16 cellular contexts compared by ENCODE assay signal in genomic region chr14:104897286-104898194, GRCh38. TPM values are rescaled to one million over a fixed set of nuclear protein-coding genes. Genes with fewer than 3 reads are reported as not detected.
DNase-seq lines count a peak whose midpoint lies in the region; ATAC-seq, FAIRE-seq and TF ChIP-seq lines count a peak whose summit lies in the region.
"Had no signal": no experiment of that assay in that cellular context is flagged by ENCODE, and none has a peak within 500 bp of the region (broad histone marks: within the 10 kb centered on the region; RNA-seq: fewer than 3 reads in every experiment).

No MANE protein-coding gene starts in this region.

- no peaks in the 10 kb centered on the region for H4K20me1 ChIP-seq in BLaER1
- peaks cover 1 to 2% of the 10 kb centered on the region in 2 experiments for H4K20me1 ChIP-seq in H1 (replicated peaks in 1 of 2; ENCODE audit: control insufficient read depth in 1 of 2, insufficient read depth in 2 of 2, low read length in 2 of 2)

- H2BK15ac ChIP-seq in H1 (ENCODE audit: low read length) (no peak overlapping the region), neuronal stem cell (ENCODE audit: low read length) (peak overlapping the region; percentile 26)

- H4K91ac ChIP-seq in H1 (replicated peaks; ENCODE audit: insufficient read length, low read length) (no peak overlapping the region), neuronal stem cell (ENCODE audit: low read depth, low read length, poor library complexity) (no peak overlapping the region)

- H2AFZ ChIP-seq in H1 (ENCODE audit: low read length), result no peak overlapping the region
- no peak overlapping the region for H2AFZ ChIP-seq in neuronal stem cell (ENCODE audit: low read length)

- TF ChIP-seq RAD21 in H1 (IDR thresholded peaks at IDR 0.05 in 1 of 2, conservative IDR thresholded peaks at IDR 0.05 in 1 of 2; ENCODE audit: low read depth in 2 of 2, low read length in 2 of 2), result no peak

- H3K36me3 ChIP-seq in BLaER1 (no peaks in the 10 kb centered on the region), H1 (ENCODE audit: control insufficient read depth in 2 of 4, insufficient read depth in 4 of 4, low read length in 3 of 4) (no peaks in the 10 kb centered on the region; a peak in 1 of 8 replicates), neuronal stem cell (replicated peaks in 1 of 2; ENCODE audit: control insufficient read depth in 2 of 2, insufficient read depth in 2 of 2, low read length in 2 of 2) (no peaks in the 10 kb centered on the region)
- H3K36me3 ChIP-seq: spleen had no signal

- H3K56ac ChIP-seq in H1 (replicated peaks; ENCODE audit: insufficient read length, low read depth, low read length), result no peak overlapping the region

- H3K9me3 ChIP-seq in BLaER1 (no peaks in the 10 kb centered on the region), H1 (ENCODE audit: insufficient read depth in 2 of 2, low read depth in 1 of 2, low read length in 1 of 2) (no peaks in the 10 kb centered on the region), neuronal stem cell (replicated peaks in 1 of 2; ENCODE audit: control insufficient read depth in 2 of 2, insufficient read depth in 1 of 2, low read depth in 1 of 2, low read length in 2 of 2) (no peaks in the 10 kb centered on the region)
- H3K9me3 ChIP-seq: spleen, stomach had no signal

- H3K4ac ChIP-seq in H1 (replicated peaks; ENCODE audit: insufficient read length, low read depth, low read length) (no peak overlapping the region), neuronal stem cell (ENCODE audit: low read length) (no peak overlapping the region)

- H2BK5ac ChIP-seq in H1 (ENCODE audit: low read depth, low read length), result no peak overlapping the region
- peak overlapping the region; percentile 66 for H2BK5ac ChIP-seq in neuronal stem cell (ENCODE audit: low read length)

- no peaks in the 10 kb centered on the region for H3K23me2 ChIP-seq in H1 (ENCODE audit: low read depth, low read length)

- H3K9ac ChIP-seq in BLaER1 (no peak overlapping the region), H1 (replicated peaks in 1 of 4; ENCODE audit: extremely low read depth in 1 of 4, low read depth in 3 of 4, low read length in 3 of 4) (no peak overlapping the region), neuronal stem cell (ENCODE audit: low read depth, low read length, poor library complexity) (no peak overlapping the region)

- POLR2A ChIA-PET in H1 (lab: Charles Lee; ENCODE audit: partially characterized antibody), result no interaction called here

- H2BK120ac ChIP-seq in H1 (replicated peaks; ENCODE audit: low read depth, low read length) (no peak overlapping the region), neuronal stem cell (ENCODE audit: low read depth, low read length) (no peak overlapping the region)

- H3K79me2 ChIP-seq in H1 (ENCODE audit: control insufficient read depth in 1 of 2, insufficient read depth in 2 of 2, low read length in 2 of 2), result no peaks in the 10 kb centered on the region

- CTCF ChIA-PET in H1 (lab: Charles Lee; ENCODE audit: partially characterized antibody), result interaction anchor here (0.7 to 4.1 kb wide), 23 partner anchors 8 to 210 kb away, joined by 3 to 26 read pairs (median 5); partner anchors contain the start of gene PLD4

- TF ChIP-seq POLR2A in H1 (IDR thresholded peaks at IDR 0.05; ENCODE audit: control extremely low read depth in 1 of 2, low read depth in 2 of 2, low read length in 2 of 2), result no peak

- H3K27me3 ChIP-seq in BLaER1 (no peaks in the 10 kb centered on the region), H1 (replicated peaks in 1 of 4; ENCODE audit: control insufficient read depth in 3 of 4, extremely low read depth in 1 of 4, insufficient read depth in 3 of 4, low read length in 3 of 4) (no peaks in the 10 kb centered on the region), neuronal stem cell (ENCODE audit: control insufficient read depth in 3 of 3, insufficient read depth in 3 of 3, low read depth in 1 of 3, low read length in 3 of 3) (peaks cover 0 to 27% (median 0%) of the 10 kb centered on the region in 3 experiments)
- H3K27me3 ChIP-seq: stomach had no signal

- no peak overlapping the region for H2BK20ac ChIP-seq in H1 (ENCODE audit: low read length)

- no peak overlapping the region for H3K18ac ChIP-seq in H1 (ENCODE audit: extremely low read depth, low read length)
- H3K18ac ChIP-seq in neuronal stem cell (ENCODE audit: low read length), result no peak overlapping the region

- in situ Hi-C loops in GM13976 (cut with MboI; ENCODE audit: low sequenced_read_pairs, unreplicated experiment), result no loop called here

- ATAC-seq in GM21529 (IDR thresholded peaks at IDR 0.05; ENCODE audit: unreplicated experiment) (no peak), GM21786 (IDR thresholded peaks at IDR 0.05; ENCODE audit: unreplicated experiment) (no peak)

- H3K27ac ChIP-seq in BLaER1 (0 out of 2 replicates have a peak overlapping the region, but pooled peaks have one; percentile 6), H1 (ENCODE audit: low read depth, low read length) (no peak overlapping the region), neuronal stem cell (replicated peaks; ENCODE audit: low read length) (no peak overlapping the region)
- H3K27ac ChIP-seq: HL-60, spleen had no signal

- H3K4me2 ChIP-seq in BLaER1, result no peak overlapping the region
- H3K4me2 ChIP-seq in H1 (ENCODE audit: insufficient read depth in 1 of 2, low read depth in 2 of 2, low read length in 2 of 2), result no peak overlapping the region
- no peak overlapping the region for H3K4me2 ChIP-seq in neuronal stem cell (ENCODE audit: insufficient read depth, low read length, poor library complexity, severe bottlenecking)

- H3K4me3 ChIP-seq in BLaER1 (no peak overlapping the region), H1 (ENCODE audit: extremely low read depth in 1 of 4, insufficient read depth in 2 of 4, low read depth in 3 of 4, low read length in 4 of 4) (no peak overlapping the region), neuronal stem cell (ENCODE audit: low read length in 2 of 2) (no peak overlapping the region)
- H3K4me3 ChIP-seq: spleen, stomach had no signal

- no peak overlapping the region for H4K5ac ChIP-seq in H1 (ENCODE audit: insufficient read length, low read depth, low read length)

- no peak overlapping the region for H2BK12ac ChIP-seq in H1 (ENCODE audit: low read depth, low read length)
- H2BK12ac ChIP-seq in neuronal stem cell (ENCODE audit: low read length), result no peak overlapping the region

- peaks cover 53% of the 10 kb centered on the region for H3K4me1 ChIP-seq in BLaER1
- peaks cover 0 to 3% (median 0%) of the 10 kb centered on the region in 4 experiments; a peak in 1 of 7 replicates for H3K4me1 ChIP-seq in H1 (replicated peaks in 1 of 4; ENCODE audit: control insufficient read depth in 3 of 4, insufficient read depth in 4 of 4, low read length in 3 of 4)
- H3K4me1 ChIP-seq in neuronal stem cell (ENCODE audit: control insufficient read depth in 2 of 2, insufficient read depth in 1 of 2, low read depth in 1 of 2, low read length in 2 of 2), result peaks cover 0 to 6% of the 10 kb centered on the region in 2 donors

- H2AK5ac ChIP-seq in H1 (ENCODE audit: low read depth, low read length) (no peak overlapping the region), neuronal stem cell (ENCODE audit: low read depth, low read length) (peak overlapping the region; percentile 6)

- H4K8ac ChIP-seq in H1 (ENCODE audit: extremely low read depth, insufficient read depth, low read length) (peak overlapping the region; percentile 35), neuronal stem cell (ENCODE audit: low read depth, low read length) (no peak overlapping the region)

- no peak for TF ChIP-seq CTCF in GM13976 (IDR thresholded peaks at IDR 0.05; ENCODE audit: borderline replicate concordance, control extremely low read depth, extremely low read depth, insufficient read depth, missing control alignments)
- TF ChIP-seq CTCF in H1 (IDR thresholded peaks at IDR 0.05; ENCODE audit: control extremely low read depth in 1 of 3, insufficient read depth in 1 of 3, low read depth in 1 of 3, low read length in 3 of 3), result no peak

- H3K14ac ChIP-seq in H1 (ENCODE audit: insufficient read length) (no peak overlapping the region), neuronal stem cell (ENCODE audit: low read length) (peak overlapping the region; percentile 71)

- no peak for TF ChIP-seq EP300 in H1 (IDR thresholded peaks at IDR 0.05; ENCODE audit: borderline replicate concordance in 1 of 2, low read depth in 2 of 2, low read length in 2 of 2)

- DNase-seq in GM13976 (ENCODE audit: low spot score) (peak; percentile 31), H1 (ENCODE audit: low read depth in 1 of 2, low spot score in 2 of 2) (no peak), neuronal stem cell (ENCODE audit: low spot score) (no peak)
- no peak for DNase-seq in activated T-cell treated with anti-CD3 and anti-CD28 coated beads, Interleukin-2, amount 50 U/mL, for 48 hours
- DNase-seq: NCI-H1436 treated with DMSO at 0.1 percent for 48 hours, NCI-H2171, NCI-H526 treated with DMSO at 0.1 percent for 48 hours had no signal

- H3K79me1 ChIP-seq in H1 (ENCODE audit: low read depth, low read length) (no peaks in the 10 kb centered on the region), neuronal stem cell (ENCODE audit: low read depth, low read length) (no peaks in the 10 kb centered on the region)

- WGBS in H1 (ENCODE audit: extremely low coverage in 1 of 2, insufficient coverage in 1 of 2, insufficient read length in 1 of 2, insufficient replicate concordance in 2 of 2, low coverage in 1 of 2, low lambda C conversion rate in 2 of 2, missing lambda C conversion rate in 1 of 2), 2 experiments, result 92% methylated on average over 34 of the region's 38 CpGs; no CpG with 5 or more reads in 1 of the 2 experiments
- WGBS in neuronal stem cell (ENCODE audit: extremely low coverage in 2 of 2, insufficient read length in 2 of 2, insufficient replicate concordance in 1 of 2), 2 donors, result no CpG with 5 or more reads among the region's 38 CpGs

- H3K23ac ChIP-seq in H1 (ENCODE audit: insufficient read length) (no peak overlapping the region), neuronal stem cell (ENCODE audit: low read depth, low read length, poor library complexity) (no peak overlapping the region)

- FAIRE-seq in H1 (lab: Jason Lieb, UNC), result no peak

RNA-seq across cellular contexts. Expression of gene PLD4, which starts 27.1 kb away (rescaled TPM):
- 0.04 TPM in 1 of 2 replicates, not detected in the other for total RNA-seq in H1 (2021; fragmentation: NEBNext Ultra II Directional; extraction: Animal tissue kit (Norgen Biotek cat#: 25700))
- polyA plus RNA-seq in H1 (2011; rRNA removed), result 0.05 and 0.06 TPM in 2 replicates
- polyA plus RNA-seq in H1 (2011; cell fraction: cytosol; rRNA removed), result 0.04 TPM
- 0.13 TPM for polyA plus RNA-seq in H1 (2011; cell fraction: nucleus; rRNA removed)
- polyA plus RNA-seq in H1 (2012, experiment 1 of 2), result 0.13 TPM in 1 of 4 replicates, not detected in the others
- polyA plus RNA-seq in H1 (2012, experiment 2 of 2), result not detected
- polyA plus RNA-seq in H1 (2013, experiment 1 of 2), result 0.04 TPM
- polyA plus RNA-seq in H1 (2013, experiment 2 of 2), result 0.02 TPM
- 0.06 and 0.10 TPM in 2 replicates for polyA minus RNA-seq in H1 (2011; rRNA and poly(A)+ RNA removed)
- polyA minus RNA-seq in H1 (2011; cell fraction: cytosol; rRNA and poly(A)+ RNA removed), result not detected
- 0.20 TPM for polyA minus RNA-seq in H1 (2011; cell fraction: nucleus; rRNA and poly(A)+ RNA removed)
- polyA plus RNA-seq in neuronal stem cell (2013, experiment 1 of 2), result 0.04 TPM
- 0.03 TPM for polyA plus RNA-seq in neuronal stem cell (2013, experiment 2 of 2)
- total RNA-seq: dermis microvascular lymphatic vessel endothelial cell, epithelial cell of proximal tubule had no signal
- polyA plus RNA-seq: CD8-positive, alpha-beta memory T cell had no signal

RNA-seq across cellular contexts. Expression of gene CEP170B, which starts 32.5 kb away (rescaled TPM):
- total RNA-seq in H1 (2021; fragmentation: NEBNext Ultra II Directional; extraction: Animal tissue kit (Norgen Biotek cat#: 25700)), result 32.3 and 33.8 TPM in 2 replicates
- polyA plus RNA-seq in H1 (2011; rRNA removed), result 9.1 and 15.2 TPM in 2 replicates
- polyA plus RNA-seq in H1 (2011; cell fraction: cytosol; rRNA removed), result 9.4 TPM
- polyA plus RNA-seq in H1 (2011; cell fraction: nucleus; rRNA removed), result 34.9 TPM
- 14.3 to 23.9 TPM (median 20.7 TPM) in 4 replicates for polyA plus RNA-seq in H1 (2012, experiment 1 of 2)
- 13.0 TPM for polyA plus RNA-seq in H1 (2012, experiment 2 of 2)
- polyA plus RNA-seq in H1 (2013, experiment 1 of 2), result 17.1 TPM
- polyA plus RNA-seq in H1 (2013, experiment 2 of 2), result 16.2 TPM
- 4.7 and 5.7 TPM in 2 replicates for polyA minus RNA-seq in H1 (2011; rRNA and poly(A)+ RNA removed)
- polyA minus RNA-seq in H1 (2011; cell fraction: cytosol; rRNA and poly(A)+ RNA removed), result 11.5 TPM
- 11.6 TPM for polyA minus RNA-seq in H1 (2011; cell fraction: nucleus; rRNA and poly(A)+ RNA removed)
- polyA plus RNA-seq in neuronal stem cell (2013, experiment 1 of 2), result 12.3 TPM
- polyA plus RNA-seq in neuronal stem cell (2013, experiment 2 of 2), result 11.4 TPM
- polyA plus RNA-seq: CD8-positive, alpha-beta memory T cell had no signal
